In genomic region chr6:125585470-125585869, GRCh38 we compare ENCODE assay signal across 16 cellular contexts.
DNase-seq lines count a peak whose midpoint lies in the region; ATAC-seq, FAIRE-seq and TF ChIP-seq lines count a peak whose summit lies in the region.
"Had no signal": no experiment of that assay in that cellular context is flagged by ENCODE, and none has a peak within 500 bp of the region (broad histone marks: within the 10 kb centered on the region; RNA-seq: fewer than 3 reads in every experiment).

No MANE protein-coding gene starts in this region.

- no peak for FAIRE-seq in HepG2 (lab: Jason Lieb, UNC)
- FAIRE-seq: GM12891 had no signal

- H3K36me3 ChIP-seq in liver (ENCODE audit: control insufficient read depth in 4 of 4, insufficient read depth in 3 of 4, low read depth in 1 of 4, low read length in 3 of 4) = no peaks in the 10 kb centered on the region
- no peaks in the 10 kb centered on the region for H3K36me3 ChIP-seq in HepG2 (replicated peaks in 1 of 2; ENCODE audit: control insufficient read depth in 1 of 2, insufficient read depth in 2 of 2, low read length in 2 of 2)
- no peaks in the 10 kb centered on the region for H3K36me3 ChIP-seq in psoas muscle (ENCODE audit: insufficient read depth in 1 of 2, low read depth in 1 of 2)
- H3K36me3 ChIP-seq in prostate gland = no peaks in the 10 kb centered on the region

- no peak for TF ChIP-seq CTCF in liver (IDR thresholded peaks at IDR 0.05; ENCODE audit: low read depth, low read length, missing input control)
- TF ChIP-seq CTCF in HepG2 (CRISPR knock-in tag; IDR thresholded peaks at IDR 0.05) = no peak
- TF ChIP-seq CTCF in psoas muscle (IDR thresholded peaks at IDR 0.05) = no peak
- no peak for TF ChIP-seq CTCF in prostate gland (IDR thresholded peaks at IDR 0.05)

- no peak for ATAC-seq in HepG2
- no peak for ATAC-seq in psoas muscle
- no peak for ATAC-seq in GM21381 (IDR thresholded peaks at IDR 0.05; ENCODE audit: unreplicated experiment)
- ATAC-seq in HG03196 (IDR thresholded peaks at IDR 0.05; ENCODE audit: unreplicated experiment) = no peak

- H3K4me1 ChIP-seq in liver (ENCODE audit: control insufficient read depth in 4 of 4, insufficient read depth in 4 of 4, low read length in 3 of 4) = peaks cover 0 to 15% (median 0%) of the 10 kb centered on the region in 4 donors
- H3K4me1 ChIP-seq in HepG2 (ENCODE audit: insufficient read depth, low read length) = no peaks in the 10 kb centered on the region
- H3K4me1 ChIP-seq in psoas muscle = peaks cover 13% of the 10 kb centered on the region
- no peaks in the 10 kb centered on the region for H3K4me1 ChIP-seq in prostate gland (replicated peaks)

- no peak for TF ChIP-seq EP300 in HepG2 (IDR thresholded peaks at IDR 0.05; ENCODE audit: low read depth in 2 of 2, low read length in 2 of 2)
- no peak for TF ChIP-seq EP300 in HepG2 (CRISPR knock-in tag; IDR thresholded peaks at IDR 0.05; ENCODE audit: borderline replicate concordance)

- no peaks in the 10 kb centered on the region for H3K79me2 ChIP-seq in HepG2 (ENCODE audit: insufficient read depth, low read length)

- no peak overlapping the region for H3K4me3 ChIP-seq in liver (ENCODE audit: low read depth in 1 of 3, low read length in 3 of 3)
- H3K4me3 ChIP-seq in HepG2 (replicated peaks in 1 of 3; ENCODE audit: insufficient read depth in 1 of 3, low read depth in 2 of 3, low read length in 3 of 3) = no peak overlapping the region
- H3K4me3 ChIP-seq in psoas muscle = no peak overlapping the region
- no peak overlapping the region for H3K4me3 ChIP-seq in prostate gland

- H3K9me3 ChIP-seq in liver (ENCODE audit: control insufficient read depth in 4 of 4, low read length in 3 of 4) (no peaks in the 10 kb centered on the region), HepG2 (ENCODE audit: low read length) (no peaks in the 10 kb centered on the region), psoas muscle (no peaks in the 10 kb centered on the region), prostate gland (no peaks in the 10 kb centered on the region)

- DNase-seq in HepG2 (ENCODE audit: low spot score) (no peak), epithelial cell of prostate (ENCODE audit: low read depth, low spot score) (no peak), psoas muscle (no peak), prostate gland (ENCODE audit: low spot score) (no peak), NCI-H2081 (lab: John Stamatoyannopoulos, UW) (no peak)
- DNase-seq: Calu3; CD4-positive, alpha-beta memory T cell; H9; NCI-H1417 treated with DMSO at 0.1 percent for 48 hours; NCI-H1930; NCI-H345 had no signal

- no peaks in the 10 kb centered on the region for H4K20me1 ChIP-seq in HepG2 (ENCODE audit: insufficient read depth, low read length)

- H3K27ac ChIP-seq in liver (ENCODE audit: low read depth in 1 of 2, low read length in 2 of 2) = peak overlapping the region; percentile 5 to 39
- H3K27ac ChIP-seq in HepG2 (ENCODE audit: extremely low read length, insufficient read depth, low read length) = no peak overlapping the region
- peak overlapping the region; percentile 50 for H3K27ac ChIP-seq in epithelial cell of prostate
- peak overlapping the region; percentile 88 for H3K27ac ChIP-seq in psoas muscle
- H3K27ac ChIP-seq in prostate gland = no peak overlapping the region
- H3K27ac ChIP-seq: KMS-11 had no signal

- no peak overlapping the region for H3K9ac ChIP-seq in liver (ENCODE audit: low read depth in 1 of 2, low read length in 2 of 2)
- H3K9ac ChIP-seq in HepG2 (ENCODE audit: insufficient read depth, low read depth, low read length) = no peak overlapping the region
- H3K9ac ChIP-seq: KMS-11 had no signal

- CTCF ChIA-PET in HepG2 (lab: Yijun Ruan, JAX; ENCODE audit: low intra/inter-chr PET ratio, low total read pairs) = no interaction called here

- TF ChIP-seq RAD21 in liver (IDR thresholded peaks at IDR 0.05) = no peak
- TF ChIP-seq RAD21 in HepG2 (CRISPR knock-in tag; IDR thresholded peaks at IDR 0.05) = no peak

- intact Hi-C loops in HepG2 (cut with micrococcal nuclease; ENCODE audit: unreplicated experiment) = no loop called here
- intact Hi-C loops in psoas muscle (cut with DNase I) = no loop called here
- intact Hi-C loops in prostate gland (cut with DNase I) = no loop called here

- no TSS peak for BruUV-seq in HepG2 (replicated peaks; lab: Mats Ljungman, UMichigan)

- in situ Hi-C loops in HepG2 (cut with HindIII; ENCODE audit: extremely low pct_ligation_motif_present, low pct_unique_long_range_greater_than_20kb) = no loop called here

- 44% methylated on average over 4 of the region's 4 CpGs for WGBS in liver
- WGBS in HepG2 (ENCODE audit: low lambda C conversion rate) = 15% methylated on average over 4 of the region's 4 CpGs
- 59 to 83% (median 65%) methylated on average over 4 of the region's 4 CpGs for WGBS in psoas muscle, 3 donors
- WGBS in prostate gland = 83% methylated on average over 4 of the region's 4 CpGs

- TF ChIP-seq POLR2A in HepG2 (IDR thresholded peaks at IDR 0.05; ENCODE audit: insufficient read depth in 1 of 2, low read depth in 2 of 2, low read length in 2 of 2) (no peak), prostate gland (IDR thresholded peaks at IDR 0.05) (no peak)

- POLR2A ChIA-PET in HepG2 (lab: Yijun Ruan, JAX) = no interaction called here

- no peak overlapping the region for H2AFZ ChIP-seq in HepG2 (ENCODE audit: low read length)

- H3K27me3 ChIP-seq in liver (ENCODE audit: control insufficient read depth in 4 of 4, insufficient read depth in 4 of 4, low read length in 3 of 4) (no peaks in the 10 kb centered on the region), HepG2 (ENCODE audit: control insufficient read depth in 1 of 2, insufficient read depth in 2 of 2, low read length in 2 of 2) (no peaks in the 10 kb centered on the region), psoas muscle (ENCODE audit: insufficient read depth in 3 of 3, low read length in 2 of 3) (no peaks in the 10 kb centered on the region), prostate gland (replicated peaks; ENCODE audit: insufficient read depth) (no peaks in the 10 kb centered on the region)

- no peak overlapping the region for H3K4me2 ChIP-seq in HepG2 (ENCODE audit: low read depth, low read length)
- H3K4me2 ChIP-seq: KMS-11 had no signal

TF ChIP-seq in liver, 16 proteins besides CTCF, POLR2A, EP300 and RAD21:
- TF ChIP-seq TAF1 (conservative IDR thresholded peaks at IDR 0.05) (no peak), GABPA (IDR thresholded peaks at IDR 0.05 in 1 of 2, conservative IDR thresholded peaks at IDR 0.05 in 1 of 2) (no peak), RXRA (IDR thresholded peaks at IDR 0.05) (peak; percentile 90 to 93), HNF4G (IDR thresholded peaks at IDR 0.05) (no peak), HNF4A (conservative IDR thresholded peaks at IDR 0.05) (peak; percentile 78), SP1 (IDR thresholded peaks at IDR 0.05) (peak; percentile 36), FOXA2 (IDR thresholded peaks at IDR 0.05) (no peak), FOXA1 (IDR thresholded peaks at IDR 0.05) (no peak), JUND (IDR thresholded peaks at IDR 0.05) (no peak)
TF ChIP-seq in liver: peak in this region for 3.

TF ChIP-seq in HepG2, 621 proteins besides CTCF, POLR2A, EP300 and RAD21:
- no peak for TF ChIP-seq ZNF451 (CRISPR knock-in tag; IDR thresholded peaks at IDR 0.05)
- no peak for TF ChIP-seq ZNF430 (CRISPR knock-in tag; IDR thresholded peaks at IDR 0.05)
- TF ChIP-seq ZNF547 (CRISPR knock-in tag; IDR thresholded peaks at IDR 0.05) = no peak
- no peak for TF ChIP-seq NR1H2 (CRISPR knock-in tag; IDR thresholded peaks at IDR 0.05; ENCODE audit: borderline replicate concordance, low read depth)
- no peak for TF ChIP-seq SP4 (CRISPR knock-in tag; IDR thresholded peaks at IDR 0.05)
- TF ChIP-seq ZNF773 (CRISPR knock-in tag; IDR thresholded peaks at IDR 0.05; ENCODE audit: borderline replicate concordance) = no peak
- TF ChIP-seq DRAP1 (CRISPR knock-in tag; IDR thresholded peaks at IDR 0.05) = no peak
- no peak for TF ChIP-seq ZNF160 (CRISPR knock-in tag; IDR thresholded peaks at IDR 0.05)
- TF ChIP-seq CREBL2 (CRISPR knock-in tag; IDR thresholded peaks at IDR 0.05; ENCODE audit: borderline replicate concordance) = no peak
- TF ChIP-seq ZNF264 (CRISPR knock-in tag; IDR thresholded peaks at IDR 0.05) = no peak
- TF ChIP-seq MED1 (CRISPR knock-in tag; IDR thresholded peaks at IDR 0.05) = no peak
- no peak for TF ChIP-seq GTF3A (CRISPR knock-in tag; conservative IDR thresholded peaks at IDR 0.05)
- no peak for TF ChIP-seq ZMYM4 (CRISPR knock-in tag; IDR thresholded peaks at IDR 0.05)
- TF ChIP-seq ZNF235 (CRISPR knock-in tag; IDR thresholded peaks at IDR 0.05; ENCODE audit: borderline replicate concordance) = no peak
- no peak for TF ChIP-seq RBM22 (optimal IDR thresholded peaks at IDR 0.05; ENCODE audit: low read length)
- TF ChIP-seq BRCA1 (CRISPR knock-in tag; IDR thresholded peaks at IDR 0.05) = no peak

Comparison
In these comparisons a context has a peak if more than half of its experiments do, and no peak if none do; other contexts are left out.
1. H3K27ac ChIP-seq: peak in liver (2 of 2), epithelial cell of prostate (single experiment) and psoas muscle (single experiment); none in HepG2 (single experiment) and prostate gland (0 of 2).